ENCODE assay signal across 8 cellular contexts in the genomic region with DNA sequence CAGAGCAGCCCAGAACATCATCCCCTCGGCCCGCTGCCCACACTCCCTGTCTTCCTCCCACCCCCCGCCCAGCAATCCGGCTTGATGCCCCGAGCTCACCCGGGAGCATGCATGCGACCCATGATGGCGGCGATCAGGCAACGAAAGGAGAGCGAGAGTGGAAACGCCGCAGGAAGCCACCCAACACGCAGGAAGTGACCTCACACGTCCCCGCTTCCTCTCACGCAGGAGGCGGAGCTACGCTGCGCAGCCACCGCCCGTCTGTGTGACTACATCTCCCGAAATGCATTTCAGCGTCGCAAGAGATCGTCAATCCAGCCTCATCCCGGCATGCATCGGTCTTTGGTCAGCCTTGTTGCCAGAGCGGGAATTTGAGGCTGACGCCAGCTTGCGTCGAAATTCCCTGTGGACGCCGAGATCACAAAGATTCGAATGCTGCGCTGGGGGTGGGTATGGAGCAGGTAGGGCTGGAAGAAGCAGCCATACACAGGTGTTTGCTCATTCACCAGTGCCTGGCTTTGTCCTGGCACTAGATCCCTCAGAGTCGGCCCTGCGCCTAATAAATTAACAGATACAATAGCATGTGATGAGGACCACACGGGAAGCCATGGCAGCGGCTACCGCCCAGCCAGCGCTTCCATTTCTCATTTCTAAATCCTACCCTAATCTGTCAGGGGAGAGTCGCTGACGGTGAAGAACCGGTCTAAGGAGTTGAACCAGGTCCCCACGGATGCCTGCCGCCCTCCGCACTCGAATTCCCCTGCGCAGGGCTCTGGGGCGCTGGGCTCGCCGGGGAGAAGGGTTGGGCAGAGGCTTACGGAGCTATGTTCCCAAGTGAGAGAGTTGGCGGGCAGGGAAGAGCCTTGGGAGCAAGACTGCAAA. TPM values are rescaled to one million over a fixed set of nuclear protein-coding genes. Genes with fewer than 3 reads are reported as not detected.
DNase-seq lines count a peak whose midpoint lies in the region; ATAC-seq and TF ChIP-seq lines count a peak whose summit lies in the region.

A gene (minus strand): TSS at position 148 of the 882 bp plus-strand sequence. CDS start 26 bp downstream, at position 122.

- POLR2A ChIA-PET in naive thymus-derived CD4-positive, alpha-beta T cell (lab: Charles Lee), result interaction anchor here (0.5 to 2.7 kb wide), 13 partner anchors 31 to 1815 kb away, joined by 3 to 16 read pairs (median 4); a partner anchor contains a TSS

- peaks cover 3% of the 10 kb centered on the region; the same call in 2 of the 3 replicates for H3K9me3 Mint-ChIP-seq in GM23338
- H3K9me3 Mint-ChIP-seq in naive thymus-derived CD4-positive, alpha-beta T cell, result peaks cover 0 to 3% (median 0%) of the 10 kb centered on the region in 11 donors
- no peaks in the 10 kb centered on the region for H3K9me3 Mint-ChIP-seq in stimulated activated naive B cell treated with anti-CD40 and anti-IgM and Interleukin-4, amounts not matched to agents 10 μg/mL and 1 μg/mL and 100 μg/mL, for 72 hours

- H3K4me3 Mint-ChIP-seq in GM23338, result peak within 1 kb of the TSS; percentile 99
- H3K4me3 Mint-ChIP-seq in naive thymus-derived CD4-positive, alpha-beta T cell, result peak within 1 kb of the TSS; percentile 91 to 99 (median 98)
- H3K4me3 Mint-ChIP-seq in stimulated activated naive B cell treated with anti-CD40 and anti-IgM and Interleukin-4, amounts not matched to agents 10 μg/mL and 1 μg/mL and 100 μg/mL, for 72 hours, result peak within 1 kb of the TSS; percentile 96 to 100

- CTCF ChIA-PET in naive thymus-derived CD4-positive, alpha-beta T cell (lab: Charles Lee), result no interaction called here

- peaks cover 40% of the 10 kb centered on the region for H3F3A ChIP-seq in DOHH2 (ENCODE audit: control insufficient read depth, insufficient read depth)
- H3F3A ChIP-seq in GM23338 (replicated peaks; ENCODE audit: low read depth), result peaks cover 51% of the 10 kb centered on the region

- TF ChIP-seq CTCF in DOHH2 (IDR thresholded peaks at IDR 0.05; ENCODE audit: low read depth, low read length, poor library complexity, severe bottlenecking) (no peak), GM23338 (conservative IDR thresholded peaks at IDR 0.05; ENCODE audit: low read depth in 2 of 2) (no peak), fibroblast of lung (conservative IDR thresholded peaks at IDR 0.05 in 1 of 2, IDR thresholded peaks at IDR 0.05 in 1 of 2; ENCODE audit: low read depth in 1 of 2, low read length in 2 of 2) (no peak)

- no peaks in the 10 kb centered on the region for H3K9me3 ChIP-seq in DOHH2 (ENCODE audit: control insufficient read depth, insufficient read depth, low read length)
- H3K9me3 ChIP-seq in fibroblast of lung (ENCODE audit: control insufficient read depth, insufficient read depth, low read depth, low read length), result no peaks in the 10 kb centered on the region
- H3K9me3 ChIP-seq in naive thymus-derived CD4-positive, alpha-beta T cell (ENCODE audit: control insufficient read depth in 2 of 3, low read length in 3 of 3), result no peaks in the 10 kb centered on the region

- H2AFZ ChIP-seq in GM23338 (peak within 1 kb of the TSS; percentile 80; the same call in 1 of the 2 replicates), fibroblast of lung (ENCODE audit: low read length) (peak within 1 kb of the TSS; percentile 94)

- H3K9me2 ChIP-seq in DOHH2 (replicated peaks; ENCODE audit: control insufficient read depth, low read length) (no peaks in the 10 kb centered on the region), GM23338 (ENCODE audit: insufficient read depth) (no peaks in the 10 kb centered on the region)

- H3K4me2 ChIP-seq in DOHH2 (ENCODE audit: low read length) (peak within 1 kb of the TSS; percentile 98), GM23338 (peak within 1 kb of the TSS; percentile 98), fibroblast of lung (ENCODE audit: extremely low read depth, insufficient read depth, low read length) (peak within 1 kb of the TSS; percentile 81)

- H3K79me2 ChIP-seq in DOHH2 (ENCODE audit: control insufficient read depth, low read length), result peaks cover 49% of the 10 kb centered on the region
- H3K79me2 ChIP-seq in GM23338 (replicated peaks; ENCODE audit: insufficient read depth), result peaks cover 30% of the 10 kb centered on the region
- peaks cover 24% of the 10 kb centered on the region for H3K79me2 ChIP-seq in fibroblast of lung (ENCODE audit: control insufficient read depth, insufficient read depth, low read length)

- peak within 1 kb of the TSS; percentile 99 for H3K27ac Mint-ChIP-seq in GM23338
- peak within 1 kb of the TSS; percentile 96 to 99 (median 99) for H3K27ac Mint-ChIP-seq in naive thymus-derived CD4-positive, alpha-beta T cell
- peak within 1 kb of the TSS; percentile 100 for H3K27ac Mint-ChIP-seq in stimulated activated naive B cell treated with anti-CD40 and anti-IgM and Interleukin-4, amounts not matched to agents 10 μg/mL and 1 μg/mL and 100 μg/mL, for 72 hours

- no peaks in the 10 kb centered on the region for H3K27me3 ChIP-seq in DOHH2 (ENCODE audit: control insufficient read depth, low read length)
- H3K27me3 ChIP-seq in GM23338 (ENCODE audit: insufficient read depth), result no peaks in the 10 kb centered on the region
- H3K27me3 ChIP-seq in fibroblast of lung (ENCODE audit: control insufficient read depth, insufficient read depth, low read length), result no peaks in the 10 kb centered on the region
- no peaks in the 10 kb centered on the region for H3K27me3 ChIP-seq in naive thymus-derived CD4-positive, alpha-beta T cell (ENCODE audit: control insufficient read depth in 2 of 2, insufficient read depth in 2 of 2, low read length in 2 of 2)

- H4K20me1 ChIP-seq in DOHH2 (ENCODE audit: control insufficient read depth, insufficient read depth, low read depth, low read length) (peaks cover 11% of the 10 kb centered on the region), GM23338 (replicated peaks; ENCODE audit: insufficient read depth) (peaks cover 28% of the 10 kb centered on the region), fibroblast of lung (ENCODE audit: control insufficient read depth, extremely low read depth, insufficient read depth, low read length) (no peaks in the 10 kb centered on the region)

- H3K4me1 ChIP-seq in DOHH2 (ENCODE audit: control insufficient read depth, low read length), result peaks cover 29% of the 10 kb centered on the region
- H3K4me1 ChIP-seq in GM23338 (ENCODE audit: insufficient read depth), result peaks cover 11% of the 10 kb centered on the region
- H3K4me1 ChIP-seq in fibroblast of lung (ENCODE audit: control insufficient read depth, extremely low read depth, insufficient read depth, low read length), result peaks cover 2% of the 10 kb centered on the region
- H3K4me1 ChIP-seq in naive thymus-derived CD4-positive, alpha-beta T cell (ENCODE audit: control insufficient read depth in 2 of 2, insufficient read depth in 2 of 2, low read length in 2 of 2), result peaks cover 12 to 27% of the 10 kb centered on the region in 2 donors

- peaks cover 13% of the 10 kb centered on the region for H3K27me3 Mint-ChIP-seq in GM23338 (ENCODE audit: insufficient read depth, low read depth, poor library complexity)
- no peaks in the 10 kb centered on the region for H3K27me3 Mint-ChIP-seq in naive thymus-derived CD4-positive, alpha-beta T cell
- H3K27me3 Mint-ChIP-seq in stimulated activated naive B cell treated with anti-CD40 and anti-IgM and Interleukin-4, amounts not matched to agents 10 μg/mL and 1 μg/mL and 100 μg/mL, for 72 hours, result no peaks in the 10 kb centered on the region

- ATAC-seq in GM23338, result peak; percentile 91
- peak; percentile 98 for ATAC-seq in naive thymus-derived CD4-positive, alpha-beta T cell
- peak; percentile 95 to 97 for ATAC-seq in stimulated activated naive B cell treated with anti-CD40 and anti-IgM and Interleukin-4, amounts not matched to agents 10 μg/mL and 1 μg/mL and 100 μg/mL, for 72 hours (replicated peaks)

- DNase-seq in GM23338 (ENCODE audit: low spot score) (peak; percentile 100), LHCN-M2 (ENCODE audit: low read depth) (peak; percentile 99), RPMI8226 (peak; percentile 96), fibroblast of lung (ENCODE audit: low read depth in 2 of 2) (peak; percentile 98 to 99)
- peak; percentile 86 to 91 for DNase-seq in activated T-helper 1 cell treated with anti-CD3 and anti-CD28 coated beads, Interleukin-2, amount 50 U/mL, for 16 hours (ENCODE audit: low read depth in 1 of 2, low spot score in 1 of 2)
- DNase-seq in naive thymus-derived CD4-positive, alpha-beta T cell, result peak; percentile 76 to 95 (median 93)
- peak; percentile 94 for DNase-seq in stimulated activated naive B cell treated with anti-CD40 and anti-IgM and Interleukin-4, amounts not matched to agents 10 μg/mL and 1 μg/mL and 100 μg/mL, for 72 hours

- H3K36me3 Mint-ChIP-seq in GM23338 (ENCODE audit: low read depth), result peaks cover 69% of the 10 kb centered on the region
- H3K36me3 Mint-ChIP-seq in naive thymus-derived CD4-positive, alpha-beta T cell, result peaks cover 10 to 31% (median 26%) of the 10 kb centered on the region in 5 donors
- H3K36me3 Mint-ChIP-seq in stimulated activated naive B cell treated with anti-CD40 and anti-IgM and Interleukin-4, amounts not matched to agents 10 μg/mL and 1 μg/mL and 100 μg/mL, for 72 hours, result peaks cover 42 to 56% of the 10 kb centered on the region in 2 donors

- intact Hi-C loops in naive thymus-derived CD4-positive, alpha-beta T cell (cut with micrococcal nuclease), result loop anchor here (1.0 to 10.0 kb wide), 16 partner anchors 63 to 1555 kb away; a partner anchor contains a TSS

- H3K27ac ChIP-seq in DOHH2 (ENCODE audit: low read depth, low read length) (peak within 1 kb of the TSS; percentile 69), GM23338 (ENCODE audit: low read depth) (peak within 1 kb of the TSS; percentile 96), fibroblast of lung (ENCODE audit: insufficient read depth, low read length) (peak within 1 kb of the TSS; percentile 98)
- H3K27ac ChIP-seq in naive thymus-derived CD4-positive, alpha-beta T cell (ENCODE audit: low read depth, low read length), result peak within 1 kb of the TSS; percentile 91

- peaks cover 18% of the 10 kb centered on the region for H3K4me1 Mint-ChIP-seq in GM23338
- H3K4me1 Mint-ChIP-seq in naive thymus-derived CD4-positive, alpha-beta T cell, result peaks cover 25 to 60% (median 37%) of the 10 kb centered on the region in 7 donors
- H3K4me1 Mint-ChIP-seq in stimulated activated naive B cell treated with anti-CD40 and anti-IgM and Interleukin-4, amounts not matched to agents 10 μg/mL and 1 μg/mL and 100 μg/mL, for 72 hours, result peaks cover 21 to 47% of the 10 kb centered on the region in 2 donors

- peak within 1 kb of the TSS; percentile 91 for H3K4me3 ChIP-seq in DOHH2 (ENCODE audit: low read length)
- peak within 1 kb of the TSS; percentile 91 for H3K4me3 ChIP-seq in GM23338
- H3K4me3 ChIP-seq in fibroblast of lung (replicated peaks in 1 of 4; ENCODE audit: control extremely low read depth in 1 of 4, insufficient read depth in 1 of 4, low read depth in 3 of 4, low read length in 4 of 4), result peak within 1 kb of the TSS; percentile 91 to 100 (median 96)
- peak within 1 kb of the TSS; percentile 87 for H3K4me3 ChIP-seq in naive thymus-derived CD4-positive, alpha-beta T cell (ENCODE audit: low read length)

- H3K36me3 ChIP-seq in DOHH2 (ENCODE audit: control insufficient read depth, low read length) (peaks cover 51% of the 10 kb centered on the region), GM23338 (ENCODE audit: insufficient read depth) (peaks cover 35% of the 10 kb centered on the region), fibroblast of lung (ENCODE audit: control insufficient read depth, insufficient read depth, low read length) (peaks cover 5% of the 10 kb centered on the region)
- H3K36me3 ChIP-seq in naive thymus-derived CD4-positive, alpha-beta T cell (ENCODE audit: control insufficient read depth in 2 of 3, insufficient read depth in 3 of 3, low read length in 3 of 3), result peaks cover 7 to 30% (median 9%) of the 10 kb centered on the region in 3 experiments

- H3K9ac ChIP-seq in fibroblast of lung (ENCODE audit: insufficient read depth, low read length), result peak within 1 kb of the TSS; percentile 97

RNA-seq across cellular contexts. Expression of the gene that starts here (rescaled TPM):
- 1,155 and 1,211 TPM in 2 replicates for total RNA-seq in GM23338 (2014; rRNA removed; shearing (Covaris generic))
- polyA plus RNA-seq in GM23338 (2016; fragmentation: Nextera tagmentation; extraction: Ambion mirVana), result 1,691 and 1,717 TPM in 2 replicates
- total RNA-seq in LHCN-M2 (2014; rRNA removed), result 674 and 904 TPM in 2 replicates
- 1,432 TPM for polyA plus RNA-seq in LHCN-M2 (2012)
- total RNA-seq in fibroblast of lung, result 941 and 1,142 TPM in 2 replicates
- 1,064 and 1,206 TPM in 2 replicates for polyA plus RNA-seq in fibroblast of lung
- 1,469 and 1,549 TPM in 2 replicates for polyA plus RNA-seq in fibroblast of lung (2012)
- 444 and 462 TPM in 2 replicates for polyA minus RNA-seq in fibroblast of lung (ENCODE audit: low replicate concordance)
- 1,000 to 10,000 TPM; 1,062 to 2,591 (median 2,234) TPM for total RNA-seq in naive thymus-derived CD4-positive, alpha-beta T cell
- polyA plus RNA-seq in naive thymus-derived CD4-positive, alpha-beta T cell, result 1,000 to 10,000 TPM; 2,294 to 3,246 TPM

Comparison
In these comparisons a context has a peak if more than half of its experiments do, and no peak if none do; other contexts are left out.
1. Peak in every context shown above with its lines: DNase-seq, ATAC-seq, H3K4me3 ChIP-seq and H3K27ac ChIP-seq.